ENCODE assay signal across 8 cellular contexts in genomic region chr5:170225326-170226137, GRCh38. TPM values are rescaled to one million over a fixed set of nuclear protein-coding genes. Genes with fewer than 3 reads are reported as not detected.
A peak's percentile ranks its signal among the peaks of the same experiment; 100 is the strongest.
DNase-seq lines count a peak whose midpoint lies in the region; ATAC-seq and TF ChIP-seq lines count a peak whose summit lies in the region.

No MANE protein-coding gene starts in this region.

- intact Hi-C loops in esophagus muscularis mucosa (cut with DNase I): loop anchor here (5.0 kb wide), 2 partner anchors 42 to 407 kb away; no protein-coding TSS in a partner anchor

- peaks cover 6% of the 10 kb centered on the region for H3K27me3 Mint-ChIP-seq in nephron (ENCODE audit: low read depth)
- peaks cover 0 to 9% of the 10 kb centered on the region in 2 donors for H3K27me3 Mint-ChIP-seq in stimulated activated naive B cell treated with anti-CD40 and anti-IgM and Interleukin-4, amounts not matched to agents 10 μg/mL and 1 μg/mL and 100 μg/mL, for 72 hours

- H3K9me3 Mint-ChIP-seq in nephron: no peaks in the 10 kb centered on the region
- no peaks in the 10 kb centered on the region for H3K9me3 Mint-ChIP-seq in stimulated activated naive B cell treated with anti-CD40 and anti-IgM and Interleukin-4, amounts not matched to agents 10 μg/mL and 1 μg/mL and 100 μg/mL, for 72 hours

- ATAC-seq in HG03460 (IDR thresholded peaks at IDR 0.05; ENCODE audit: unreplicated experiment): peak; percentile 62
- ATAC-seq in stimulated activated naive B cell treated with anti-CD40 and anti-IgM and Interleukin-4, amounts not matched to agents 10 μg/mL and 1 μg/mL and 100 μg/mL, for 72 hours (replicated peaks): peak; percentile 67 to 72
- ATAC-seq in GM21786 (IDR thresholded peaks at IDR 0.05; ENCODE audit: unreplicated experiment): no peak

- H2AFZ ChIP-seq in OCI-LY3 (ENCODE audit: low read depth, low read length): no peak overlapping the region

- no peaks in the 10 kb centered on the region for H4K20me1 ChIP-seq in OCI-LY3 (ENCODE audit: insufficient read depth, low read length)

- no peak overlapping the region for H3K4me3 Mint-ChIP-seq in nephron
- no peak overlapping the region for H3K4me3 Mint-ChIP-seq in stimulated activated naive B cell treated with anti-CD40 and anti-IgM and Interleukin-4, amounts not matched to agents 10 μg/mL and 1 μg/mL and 100 μg/mL, for 72 hours

- H3K9me3 ChIP-seq in OCI-LY3 (ENCODE audit: insufficient read depth, low read length) (no peaks in the 10 kb centered on the region), esophagus muscularis mucosa (no peaks in the 10 kb centered on the region)

- no peak for TF ChIP-seq POLR2A in esophagus muscularis mucosa (IDR thresholded peaks at IDR 0.05; ENCODE audit: low read depth)

- TF ChIP-seq EP300 in esophagus muscularis mucosa (IDR thresholded peaks at IDR 0.05): no peak

- H3K4me1 Mint-ChIP-seq in nephron: peaks cover 65% of the 10 kb centered on the region
- H3K4me1 Mint-ChIP-seq in stimulated activated naive B cell treated with anti-CD40 and anti-IgM and Interleukin-4, amounts not matched to agents 10 μg/mL and 1 μg/mL and 100 μg/mL, for 72 hours: peaks cover 3 to 4% of the 10 kb centered on the region in 2 donors

- peaks cover 17% of the 10 kb centered on the region; the same call in 1 of the 2 replicates for H3K27me3 ChIP-seq in OCI-LY3 (ENCODE audit: low read depth, low read length)
- no peaks in the 10 kb centered on the region for H3K27me3 ChIP-seq in esophagus muscularis mucosa

- H3K4me3 ChIP-seq in OCI-LY3 (ENCODE audit: low read length) (peak overlapping the region; percentile 39; the same call in 1 of the 2 replicates), esophagus muscularis mucosa (no peak overlapping the region)

- peak overlapping the region; percentile 54 for H3K4me2 ChIP-seq in OCI-LY3 (ENCODE audit: low read length)

- H3K27ac ChIP-seq in OCI-LY3 (ENCODE audit: low read length) (no peak overlapping the region), esophagus muscularis mucosa (replicated peaks in 1 of 4) (peak overlapping the region in 1 of 4 donors; percentile 27)

- peak; percentile 56 for DNase-seq in EL
- peak; percentile 65 for DNase-seq in activated T-cell treated with anti-CD3 and anti-CD28 coated beads for 24 hours (ENCODE audit: low read depth)
- DNase-seq in esophagus muscularis mucosa (ENCODE audit: extremely low spot score): peak; percentile 96
- DNase-seq in stimulated activated naive B cell treated with anti-CD40 and anti-IgM and Interleukin-4, amounts not matched to agents 10 μg/mL and 1 μg/mL and 100 μg/mL, for 72 hours: peak; percentile 42

- H3K79me2 ChIP-seq in OCI-LY3 (ENCODE audit: low read length): no peaks in the 10 kb centered on the region

- H3K36me3 ChIP-seq in OCI-LY3 (replicated peaks; ENCODE audit: low read depth, low read length) (no peaks in the 10 kb centered on the region), esophagus muscularis mucosa (no peaks in the 10 kb centered on the region)

- 84% methylated on average over 5 of the region's 7 CpGs for WGBS in esophagus muscularis mucosa

- H3K4me1 ChIP-seq in OCI-LY3 (ENCODE audit: low read length): peaks cover 23% of the 10 kb centered on the region
- H3K4me1 ChIP-seq in esophagus muscularis mucosa: peaks cover 0 to 59% (median 47%) of the 10 kb centered on the region in 4 donors

- H3K27ac Mint-ChIP-seq in nephron: peak overlapping the region; percentile 43 to 86 (median 71)
- H3K27ac Mint-ChIP-seq in stimulated activated naive B cell treated with anti-CD40 and anti-IgM and Interleukin-4, amounts not matched to agents 10 μg/mL and 1 μg/mL and 100 μg/mL, for 72 hours: no peak overlapping the region

- H3K9ac ChIP-seq in OCI-LY3 (ENCODE audit: low read length): no peak overlapping the region

- no peaks in the 10 kb centered on the region for H3K36me3 Mint-ChIP-seq in nephron (ENCODE audit: low read depth)
- no peaks in the 10 kb centered on the region for H3K36me3 Mint-ChIP-seq in stimulated activated naive B cell treated with anti-CD40 and anti-IgM and Interleukin-4, amounts not matched to agents 10 μg/mL and 1 μg/mL and 100 μg/mL, for 72 hours

- TF ChIP-seq CTCF in OCI-LY3 (IDR thresholded peaks at IDR 0.05; ENCODE audit: low read depth, low read length) (peak; percentile 88), esophagus muscularis mucosa (IDR thresholded peaks at IDR 0.05) (peak; percentile 73 to 84 (median 81)), nephron (IDR thresholded peaks at IDR 0.05; ENCODE audit: unreplicated experiment in 3 of 3) (peak; percentile 83 to 90 (median 84))

RNA-seq across cellular contexts. Expression of gene C5orf58, which starts 7.3 kb away (rescaled TPM):
- total RNA-seq in esophagus muscularis mucosa: 1 to 10 TPM in 1 of 4 donors, not detected in 3; 6.5 TPM

Comparison
In these comparisons a context has a peak if more than half of its experiments do, and no peak if none do; other contexts are left out.
1. DNase-seq: peak in every context shown above with its lines; median percentile 96 in esophagus muscularis mucosa; 65 in activated T-cell treated with anti-CD3 and anti-CD28 coated beads for 24 hours; 56 in EL; 42 in stimulated activated naive B cell treated with anti-CD40 and anti-IgM and Interleukin-4, amounts not matched to agents 10 μg/mL and 1 μg/mL and 100 μg/mL, for 72 hours.